In the genomic region with DNA sequence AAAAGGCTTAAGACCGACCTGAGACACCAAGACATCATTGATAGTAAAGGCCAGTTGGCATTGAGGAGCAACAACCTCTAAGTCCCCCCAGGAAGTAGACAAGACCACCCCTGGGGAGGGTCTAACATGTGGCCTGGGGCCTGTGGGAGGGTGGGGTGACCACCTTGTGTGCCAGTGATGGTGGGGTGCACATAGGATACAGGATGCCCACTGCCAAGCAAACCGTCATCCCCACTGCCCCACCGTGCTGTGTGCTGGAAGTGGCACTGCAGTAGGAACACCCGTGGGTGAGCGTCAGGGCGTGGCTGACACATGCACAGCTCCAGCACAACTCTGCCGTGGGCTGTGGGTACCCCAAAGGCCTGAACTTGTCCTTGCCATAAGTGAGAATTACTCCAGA, we compare ENCODE assay signal across 28 cellular contexts.
"Had no signal": no experiment of that assay in that cellular context is flagged by ENCODE, and none has a peak within 500 bp of the region (broad histone marks: within the 10 kb centered on the region; RNA-seq: fewer than 3 reads in every experiment).

No MANE protein-coding gene starts in this region.

- H3K4me3 ChIP-seq: coronary artery, esophagus squamous epithelium, gastroesophageal sphincter, heart left ventricle, hepatocyte, left lung, lower lobe of right lung, mucosa of descending colon had no signal

- H3K4me1 Mint-ChIP-seq: immature natural killer cell, mesothelial cell of epicardium had no signal

- H3K27me3 ChIP-seq: esophagus squamous epithelium, hepatocyte, left lung had no signal

- H3K4me1 ChIP-seq: gastroesophageal sphincter, left lung, lower lobe of right lung had no signal

- ATAC-seq: effector memory CD8-positive, alpha-beta T cell; esophagus mucosa; gastroesophageal sphincter; left colon; left lung; left ventricle myocardium superior; lower lobe of right lung; mucosa of descending colon had no signal

- H3K9me3 Mint-ChIP-seq: dendritic cell treated with granulocyte-macrophage colony-stimulating factor and Interleukin-4, amounts not matched to agents 40 ng/mL and 50 ng/mL, for 4 days; effector memory CD8-positive, alpha-beta T cell; mesothelial cell of epicardium had no signal

- H3K36me3 ChIP-seq: esophagus squamous epithelium, gastroesophageal sphincter, heart left ventricle, left lung, lower lobe of right lung had no signal

- H3K4me3 Mint-ChIP-seq: dendritic cell treated with granulocyte-macrophage colony-stimulating factor and Interleukin-4, amounts not matched to agents 40 ng/mL and 50 ng/mL, for 4 days; effector memory CD8-positive, alpha-beta T cell; endodermal cell; immature natural killer cell; mesothelial cell of epicardium had no signal

- FAIRE-seq: colon, endometrium, kidney had no signal

- H3K9me3 ChIP-seq: esophagus squamous epithelium, gastroesophageal sphincter, heart left ventricle, left lung, lower lobe of right lung, mucosa of descending colon had no signal

- H3K36me3 Mint-ChIP-seq: immature natural killer cell, mesothelial cell of epicardium had no signal

- DNase-seq: effector CD8-positive, alpha-beta T cell; effector memory CD8-positive, alpha-beta T cell; endodermal cell; erythroblast; esophagus squamous epithelium; foreskin fibroblast; foreskin melanocyte; heart left ventricle; hypothalamus; immature natural killer cell; islet precursor cell; kidney; kidney glomerular epithelial cell; left colon; left lung; left ventricle myocardium superior; lower lobe of right lung; mesenchymal stem cell; mucosa of descending colon had no signal

- H3K27ac Mint-ChIP-seq: dendritic cell treated with granulocyte-macrophage colony-stimulating factor and Interleukin-4, amounts not matched to agents 40 ng/mL and 50 ng/mL, for 4 days; effector memory CD8-positive, alpha-beta T cell; endodermal cell; immature natural killer cell; mesothelial cell of epicardium had no signal

- H3K27ac ChIP-seq: coronary artery, epithelial cell of prostate, esophagus squamous epithelium, gastroesophageal sphincter, heart left ventricle, hepatocyte, left lung, lower lobe of right lung had no signal
